In the genomic region with DNA sequence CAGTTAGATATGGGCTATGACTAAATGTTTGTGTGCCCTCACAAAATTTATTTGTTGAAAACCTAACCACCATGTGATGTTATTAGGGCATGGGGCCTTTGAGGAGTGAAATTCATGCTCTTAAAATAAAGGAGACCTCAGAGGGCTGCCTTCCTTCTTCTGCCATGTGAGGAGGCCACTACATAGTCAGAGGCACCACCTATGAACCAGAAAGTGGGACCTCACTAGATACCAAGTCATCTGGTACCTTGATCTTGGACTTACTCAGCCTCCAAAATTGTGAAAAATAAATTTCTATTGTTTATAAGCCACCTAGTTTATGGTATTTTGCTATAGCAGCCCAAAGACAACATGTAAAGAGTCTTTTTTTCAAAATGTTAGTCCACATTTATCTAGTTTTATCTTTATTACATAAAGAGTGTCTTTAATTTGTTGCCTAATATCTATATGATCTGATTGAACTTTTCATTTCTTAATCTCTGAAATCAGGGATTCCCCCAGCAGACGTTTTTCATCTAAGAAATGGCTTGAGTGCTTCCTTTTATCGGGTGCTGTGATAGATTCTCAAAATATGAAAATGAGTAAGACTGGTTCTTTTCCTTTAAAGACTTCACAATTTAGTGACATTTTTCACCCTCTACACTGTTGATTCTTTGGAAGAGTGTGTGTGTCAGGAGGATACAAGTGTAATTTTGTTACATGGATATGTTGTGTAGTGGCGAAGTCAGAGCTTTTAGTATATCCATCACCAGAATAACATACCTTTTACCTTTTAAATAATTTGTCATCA, we compare ENCODE assay signal across 10 cellular contexts.
"Had no signal": no experiment of that assay in that cellular context is flagged by ENCODE, and none has a peak within 500 bp of the region (broad histone marks: within the 10 kb centered on the region; RNA-seq: fewer than 3 reads in every experiment).

No MANE protein-coding gene starts in this region.

- H3K4me1 Mint-ChIP-seq: central memory CD8-positive, alpha-beta T cell had no signal

- ATAC-seq: right cardiac atrium had no signal

- DNase-seq: activated CD4-positive, CD25-positive, alpha-beta regulatory T cell; activated naive CD4-positive, alpha-beta T cell; brain microvascular endothelial cell; cortex of kidney; effector CD8-positive, alpha-beta T cell; foreskin melanocyte; kidney glomerular epithelial cell; right cardiac atrium; small intestine had no signal

- H3K27me3 Mint-ChIP-seq: central memory CD8-positive, alpha-beta T cell had no signal

- H3K9me3 Mint-ChIP-seq: central memory CD8-positive, alpha-beta T cell had no signal

- H3K4me3 Mint-ChIP-seq: central memory CD8-positive, alpha-beta T cell had no signal
